Comparison of ENCODE assay signal across 14 cellular contexts in genomic region chr5:14705556-14705955, GRCh38. TPM values are rescaled to one million over a fixed set of nuclear protein-coding genes. Genes with fewer than 3 reads are reported as not detected.
DNase-seq lines count a peak whose midpoint lies in the region; ATAC-seq and TF ChIP-seq lines count a peak whose summit lies in the region.
"Had no signal": no experiment of that assay in that cellular context is flagged by ENCODE, and none has a peak within 500 bp of the region (broad histone marks: within the 10 kb centered on the region; RNA-seq: fewer than 3 reads in every experiment).

No MANE protein-coding gene starts in this region.

- peak overlapping the region; percentile 98 for H3K27ac Mint-ChIP-seq in stimulated activated naive CD8-positive, alpha-beta T cell treated with anti-CD3 and anti-CD28 coated beads, Interleukin-15, Interleukin-2, amounts not matched to agents 100 ng/mL and 50 ng/mL, for 24 hours
- peak overlapping the region; percentile 97 for H3K27ac Mint-ChIP-seq in activated CD8-positive, alpha-beta T cell treated with anti-CD3 and anti-CD28 coated beads, Interleukin-2, amount 10 ng/mL, durations not matched to agents 7 days and 5 days
- peak overlapping the region; percentile 97 for H3K27ac Mint-ChIP-seq in memory B cell

- H3K36me3 ChIP-seq in gastrocnemius medialis: peaks cover 0 to 22% of the 10 kb centered on the region in 2 donors

- ATAC-seq in stimulated activated naive CD8-positive, alpha-beta T cell treated with anti-CD3 and anti-CD28 coated beads, Interleukin-15, Interleukin-2, amounts not matched to agents 100 U/mL and 50 U/mL, for 24 hours: no peak
- ATAC-seq in activated CD8-positive, alpha-beta T cell treated with anti-CD3 and anti-CD28 coated beads, Interleukin-2, amount 10 ng/mL, durations not matched to agents 7 days and 5 days: no peak
- ATAC-seq in memory B cell (ENCODE audit: low read depth): no peak
- no peak for ATAC-seq in HG03280 (IDR thresholded peaks at IDR 0.05; ENCODE audit: unreplicated experiment)
- ATAC-seq in GM21447 (IDR thresholded peaks at IDR 0.05; ENCODE audit: unreplicated experiment): no peak
- no peak for ATAC-seq in GM21390 (IDR thresholded peaks at IDR 0.05; ENCODE audit: unreplicated experiment)
- no peak for ATAC-seq in gastrocnemius medialis
- ATAC-seq: foreskin keratinocyte, sciatic nerve had no signal

- H3K4me3 Mint-ChIP-seq in stimulated activated naive CD8-positive, alpha-beta T cell treated with anti-CD3 and anti-CD28 coated beads, Interleukin-15, Interleukin-2, amounts not matched to agents 100 ng/mL and 50 ng/mL, for 24 hours: no peak overlapping the region
- H3K4me3 Mint-ChIP-seq in activated CD8-positive, alpha-beta T cell treated with anti-CD3 and anti-CD28 coated beads, Interleukin-2, amount 10 ng/mL, durations not matched to agents 7 days and 5 days: no peak overlapping the region
- H3K4me3 Mint-ChIP-seq in memory B cell: no peak overlapping the region

- CTCF ChIA-PET in activated CD8-positive, alpha-beta T cell treated with anti-CD3 and anti-CD28 coated beads, Interleukin-2, amount 10 ng/mL, durations not matched to agents 7 days and 5 days (lab: Charles Lee): interaction anchor here (1.2 to 5.2 kb wide), 3 partner anchors 20 to 337 kb away, joined by 3 to 40 read pairs (median 29); no protein-coding TSS in a partner anchor

- peaks cover 86% of the 10 kb centered on the region for H3K36me3 Mint-ChIP-seq in stimulated activated naive CD8-positive, alpha-beta T cell treated with anti-CD3 and anti-CD28 coated beads, Interleukin-15, Interleukin-2, amounts not matched to agents 100 ng/mL and 50 ng/mL, for 24 hours (ENCODE audit: low read depth)
- H3K36me3 Mint-ChIP-seq in activated CD8-positive, alpha-beta T cell treated with anti-CD3 and anti-CD28 coated beads, Interleukin-2, amount 10 ng/mL, durations not matched to agents 7 days and 5 days (ENCODE audit: low read depth): peaks cover 82% of the 10 kb centered on the region
- H3K36me3 Mint-ChIP-seq in memory B cell: peaks cover 14% of the 10 kb centered on the region

- no peak overlapping the region for H3K4me3 ChIP-seq in gastrocnemius medialis

- TF ChIP-seq POLR2A in gastrocnemius medialis (IDR thresholded peaks at IDR 0.05): no peak

- no peak for DNase-seq in stimulated activated naive CD8-positive, alpha-beta T cell treated with anti-CD3 and anti-CD28 coated beads, Interleukin-15, Interleukin-2, amounts not matched to agents 100 U/mL and 50 U/mL, for 24 hours
- no peak for DNase-seq in activated CD8-positive, alpha-beta T cell treated with anti-CD3 and anti-CD28 coated beads, Interleukin-2, amount 10 ng/mL, durations not matched to agents 7 days and 5 days
- DNase-seq in memory B cell (ENCODE audit: low spot score in 2 of 2) (no peak), gastrocnemius medialis (no peak)
- DNase-seq: caudate nucleus; foreskin keratinocyte; H7; MV-4-11; stimulated activated CD4-positive, alpha-beta T cell treated with anti-CD3 and anti-CD28 coated beads, Interleukin-4, amount 100 ng/mL, for 24 hours had no signal

- no peaks in the 10 kb centered on the region for H3K27me3 ChIP-seq in gastrocnemius medialis
- H3K27me3 ChIP-seq: foreskin keratinocyte had no signal

- no peaks in the 10 kb centered on the region for H3K9me3 ChIP-seq in gastrocnemius medialis

- H3K27ac ChIP-seq in gastrocnemius medialis: peak overlapping the region in 1 of 4 donors; percentile 30
- H3K27ac ChIP-seq: foreskin keratinocyte had no signal

- no peak for TF ChIP-seq CTCF in gastrocnemius medialis (IDR thresholded peaks at IDR 0.05 in 4 of 5, conservative IDR thresholded peaks at IDR 0.05 in 1 of 5)

- intact Hi-C loops in gastrocnemius medialis (cut with DNase I; ENCODE audit: low total_unique reads): no loop called here

- peaks cover 4 to 12% of the 10 kb centered on the region in 2 donors for H3K4me1 ChIP-seq in gastrocnemius medialis

- H3K4me1 Mint-ChIP-seq in stimulated activated naive CD8-positive, alpha-beta T cell treated with anti-CD3 and anti-CD28 coated beads, Interleukin-15, Interleukin-2, amounts not matched to agents 100 ng/mL and 50 ng/mL, for 24 hours (ENCODE audit: low read depth): peaks cover 86% of the 10 kb centered on the region
- peaks cover 88% of the 10 kb centered on the region for H3K4me1 Mint-ChIP-seq in activated CD8-positive, alpha-beta T cell treated with anti-CD3 and anti-CD28 coated beads, Interleukin-2, amount 10 ng/mL, durations not matched to agents 7 days and 5 days (ENCODE audit: low read depth)
- peaks cover 8% of the 10 kb centered on the region for H3K4me1 Mint-ChIP-seq in memory B cell

- no peaks in the 10 kb centered on the region for H3K9me3 Mint-ChIP-seq in stimulated activated naive CD8-positive, alpha-beta T cell treated with anti-CD3 and anti-CD28 coated beads, Interleukin-15, Interleukin-2, amounts not matched to agents 100 ng/mL and 50 ng/mL, for 24 hours
- no peaks in the 10 kb centered on the region for H3K9me3 Mint-ChIP-seq in activated CD8-positive, alpha-beta T cell treated with anti-CD3 and anti-CD28 coated beads, Interleukin-2, amount 10 ng/mL, durations not matched to agents 7 days and 5 days (ENCODE audit: insufficient read depth)
- no peaks in the 10 kb centered on the region for H3K9me3 Mint-ChIP-seq in memory B cell

- in situ Hi-C loops in gastrocnemius medialis (cut with MboI; ENCODE audit: low sequenced_read_pairs in 4 of 4): no loop called here

- H3K27me3 Mint-ChIP-seq in stimulated activated naive CD8-positive, alpha-beta T cell treated with anti-CD3 and anti-CD28 coated beads, Interleukin-15, Interleukin-2, amounts not matched to agents 100 ng/mL and 50 ng/mL, for 24 hours: no peaks in the 10 kb centered on the region
- H3K27me3 Mint-ChIP-seq in activated CD8-positive, alpha-beta T cell treated with anti-CD3 and anti-CD28 coated beads, Interleukin-2, amount 10 ng/mL, durations not matched to agents 7 days and 5 days (ENCODE audit: low read depth): no peaks in the 10 kb centered on the region
- no peaks in the 10 kb centered on the region for H3K27me3 Mint-ChIP-seq in memory B cell

- POLR2A ChIA-PET in activated CD8-positive, alpha-beta T cell treated with anti-CD3 and anti-CD28 coated beads, Interleukin-2, amount 10 ng/mL, durations not matched to agents 7 days and 5 days (lab: Charles Lee): interaction anchor here (0.6 to 1.7 kb wide), 2 partner anchors 19 to 29 kb away, joined by 4 to 6 read pairs; no protein-coding TSS in a partner anchor

RNA-seq across cellular contexts. Expression of gene OTULIN, which starts 41.0 kb away (rescaled TPM):
- total RNA-seq in activated CD8-positive, alpha-beta T cell treated with anti-CD3 and anti-CD28 coated beads, Interleukin-2, amount 10 ng/mL, durations not matched to agents 7 days and 5 days: 10 to 100 TPM; 71.2 to 80.7 TPM
- total RNA-seq in gastrocnemius medialis: 10 to 100 TPM; 15.1 to 28.3 (median 20.2) TPM
